Comparison of ENCODE assay signal across 18 cellular contexts in the genomic region with DNA sequence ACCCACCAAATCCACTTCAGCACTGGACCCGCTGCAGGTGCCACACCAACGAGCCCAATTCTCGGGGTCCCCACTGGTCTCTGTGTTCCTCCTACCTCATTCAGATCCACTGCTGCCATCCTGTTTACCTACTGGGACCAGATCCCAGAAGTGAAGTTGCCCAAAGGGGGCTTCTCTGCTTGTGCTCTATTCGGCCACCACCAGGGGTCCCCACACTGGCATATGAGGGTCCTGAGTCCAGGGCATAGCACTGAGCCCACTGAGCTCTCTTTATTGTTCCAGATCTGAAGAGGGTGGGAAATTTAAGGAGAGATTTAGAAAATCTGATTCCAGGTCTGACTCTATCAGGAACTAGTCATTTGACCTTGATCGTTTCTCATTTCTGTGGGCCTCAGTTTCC. TPM values are rescaled to one million over a fixed set of nuclear protein-coding genes. Genes with fewer than 3 reads are reported as not detected.
A peak's percentile ranks its signal among the peaks of the same experiment; 100 is the strongest.
DNase-seq lines count a peak whose midpoint lies in the region; ATAC-seq, FAIRE-seq and TF ChIP-seq lines count a peak whose summit lies in the region.
"Had no signal": no experiment of that assay in that cellular context is flagged by ENCODE, and none has a peak within 500 bp of the region (broad histone marks: within the 10 kb centered on the region; RNA-seq: fewer than 3 reads in every experiment).

No MANE protein-coding gene starts in this region.

- H3K27ac ChIP-seq in GM23338 (ENCODE audit: low read depth) = no peak overlapping the region
- H3K27ac ChIP-seq: RWPE1, VCaP had no signal

- peaks cover 5% of the 10 kb centered on the region for H3K4me1 Mint-ChIP-seq in GM23338

- H3K36me3 Mint-ChIP-seq in GM23338 (ENCODE audit: low read depth) = no peaks in the 10 kb centered on the region; the same call in 2 of the 3 replicates

- H3K27ac Mint-ChIP-seq in GM23338 = no peak overlapping the region
- H3K27ac Mint-ChIP-seq: activated T-cell treated with anti-CD3 and anti-CD28 coated beads, Interleukin-2, amount 50 U/mL, for 72 hours; CD4-positive, alpha-beta T cell had no signal

- H2AFZ ChIP-seq in GM23338 = peak overlapping the region; percentile 86

- no peak overlapping the region for H3K9ac ChIP-seq in adipocyte (ENCODE audit: low read length)

- peak; percentile 93 for ATAC-seq in GM23338
- ATAC-seq: activated T-cell treated with anti-CD3 and anti-CD28 coated beads, Interleukin-2, amount 50 U/mL, for 72 hours; left cardiac atrium had no signal

- H3K4me1 ChIP-seq in GM23338 (ENCODE audit: insufficient read depth) (no peaks in the 10 kb centered on the region), adipocyte (ENCODE audit: control insufficient read depth, insufficient read depth, low read length) (peaks cover 12% of the 10 kb centered on the region)

- H3K4me3 ChIP-seq in AG09309 (ENCODE audit: control insufficient read depth, low read depth, low read length) (no peak overlapping the region), GM23338 (no peak overlapping the region), adipocyte (ENCODE audit: low read length) (no peak overlapping the region)

- H3K4me2 ChIP-seq in GM23338 = no peak overlapping the region

- H3K9me3 ChIP-seq in adipocyte (ENCODE audit: control insufficient read depth, low read length) = no peaks in the 10 kb centered on the region

- no peaks in the 10 kb centered on the region for H3K9me2 ChIP-seq in GM23338 (ENCODE audit: insufficient read depth)

- no peak overlapping the region for H3K4me3 Mint-ChIP-seq in GM23338
- H3K4me3 Mint-ChIP-seq: activated T-cell treated with anti-CD3 and anti-CD28 coated beads, Interleukin-2, amount 50 U/mL, for 72 hours; CD4-positive, alpha-beta T cell had no signal

- H3K9me3 Mint-ChIP-seq in GM23338 = no peaks in the 10 kb centered on the region; the same call in 1 of the 3 replicates
- H3K9me3 Mint-ChIP-seq: activated T-cell treated with anti-CD3 and anti-CD28 coated beads, Interleukin-2, amount 50 U/mL, for 72 hours; CD4-positive, alpha-beta T cell had no signal

- H3K27me3 Mint-ChIP-seq in GM23338 (ENCODE audit: insufficient read depth, low read depth, poor library complexity) = peaks cover 8% of the 10 kb centered on the region
- H3K27me3 Mint-ChIP-seq: CD4-positive, alpha-beta T cell had no signal

- FAIRE-seq in H54 (lab: Jason Lieb, UNC) = no peak
- FAIRE-seq: GM12892 had no signal

- DNase-seq in AG09309 (ENCODE audit: low read depth) (no peak), GM23338 (ENCODE audit: low spot score) (peak; percentile 82), adipocyte (ENCODE audit: low read depth) (peak; percentile 8), iPS-NIHi7 (ENCODE audit: extremely low spot score) (peak; percentile 75), NOMO-1 treated with DMSO at 0.1 percent for 48 hours (lab: John Stamatoyannopoulos, UW; ENCODE audit: unreplicated experiment) (no peak), nucleus accumbens (lab: John Stamatoyannopoulos, UW) (no peak), H54 (ENCODE audit: insufficient read length, low spot score) (no peak), cortex of kidney (lab: John Stamatoyannopoulos, UW) (no peak)
- DNase-seq: CD4-positive, alpha-beta T cell; left cardiac atrium; NCI-H2171 treated with DMSO at 0.1 percent for 48 hours; stimulated activated CD4-positive, alpha-beta T cell treated with anti-CD3 and anti-CD28 coated beads, Interleukin-15, amount 100 ng/mL, for 24 hours had no signal

- no peaks in the 10 kb centered on the region for H3K79me2 ChIP-seq in GM23338 (replicated peaks; ENCODE audit: insufficient read depth)

- 0 out of 2 replicates have a peak, but pooled peaks cover 1% of the 10 kb centered on the region for H3K27me3 ChIP-seq in GM23338 (ENCODE audit: insufficient read depth)
- peaks cover 4% of the 10 kb centered on the region for H3K27me3 ChIP-seq in adipocyte (replicated peaks; ENCODE audit: control insufficient read depth, insufficient read depth, low read length)

- no peak for TF ChIP-seq POLR2A in H54 (IDR thresholded peaks at IDR 0.05; ENCODE audit: low read depth, low read length)

- H3K36me3 ChIP-seq in GM23338 (ENCODE audit: insufficient read depth) = no peaks in the 10 kb centered on the region
- no peaks in the 10 kb centered on the region for H3K36me3 ChIP-seq in adipocyte (ENCODE audit: control insufficient read depth, insufficient read depth, low read length, severe bottlenecking)

- TF ChIP-seq CTCF in AG09309 (IDR thresholded peaks at IDR 0.05; ENCODE audit: control insufficient read depth, insufficient read depth, low read depth, low read length, missing control alignments) (peak; percentile 19), GM23338 (conservative IDR thresholded peaks at IDR 0.05; ENCODE audit: low read depth in 2 of 2) (peak; percentile 73 to 90)

- no peaks in the 10 kb centered on the region for H4K20me1 ChIP-seq in GM23338 (replicated peaks; ENCODE audit: insufficient read depth)

- H3F3A ChIP-seq in GM23338 (replicated peaks; ENCODE audit: low read depth) = no peaks in the 10 kb centered on the region

TF ChIP-seq in GM23338, 12 proteins besides CTCF, POLR2A, EP300 and RAD21:
- TF ChIP-seq, protein P1, sequence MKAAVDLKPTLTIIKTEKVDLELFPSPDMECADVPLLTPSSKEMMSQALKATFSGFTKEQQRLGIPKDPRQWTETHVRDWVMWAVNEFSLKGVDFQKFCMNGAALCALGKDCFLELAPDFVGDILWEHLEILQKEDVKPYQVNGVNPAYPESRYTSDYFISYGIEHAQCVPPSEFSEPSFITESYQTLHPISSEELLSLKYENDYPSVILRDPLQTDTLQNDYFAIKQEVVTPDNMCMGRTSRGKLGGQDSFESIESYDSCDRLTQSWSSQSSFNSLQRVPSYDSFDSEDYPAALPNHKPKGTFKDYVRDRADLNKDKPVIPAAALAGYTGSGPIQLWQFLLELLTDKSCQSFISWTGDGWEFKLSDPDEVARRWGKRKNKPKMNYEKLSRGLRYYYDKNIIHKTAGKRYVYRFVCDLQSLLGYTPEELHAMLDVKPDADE (IDR thresholded peaks at IDR 0.05) = no peak
- TF ChIP-seq REST (IDR thresholded peaks at IDR 0.05; ENCODE audit: unreplicated experiment) (no peak), EZH2 (IDR thresholded peaks at IDR 0.05; ENCODE audit: low read depth, unreplicated experiment) (no peak), ZNF114 (CRISPR knock-in tag; IDR thresholded peaks at IDR 0.05) (no peak), CREB1 (CRISPR knock-in tag; IDR thresholded peaks at IDR 0.05; ENCODE audit: low read depth) (no peak), NANOG (IDR thresholded peaks at IDR 0.05; ENCODE audit: borderline replicate concordance) (no peak)
TF ChIP-seq in GM23338: peak in this region for 0.

RNA-seq across cellular contexts. Expression of gene GPR45, which starts 2.4 kb away (rescaled TPM):
- 0.21 and 0.23 TPM in 2 replicates for total RNA-seq in GM23338 (2014; rRNA removed; shearing (Covaris generic))
- polyA plus RNA-seq in GM23338 (2016; fragmentation: Nextera tagmentation; extraction: Ambion mirVana) = 0.26 TPM in 1 of 2 replicates, not detected in the other
- total RNA-seq: activated T-cell treated with anti-CD3 and anti-CD28 coated beads, Interleukin-2, amount 50 U/mL, for 72 hours; CD4-positive, alpha-beta T cell; left cardiac atrium; LHCN-M2 had no signal
- polyA plus RNA-seq: esophagus had no signal

Comparison
In these comparisons a context has a peak if more than half of its experiments do, and no peak if none do; other contexts are left out.
1. DNase-seq: peak in GM23338 (single experiment), adipocyte (single experiment) and iPS-NIHi7 (single experiment); none in AG09309 (single experiment), NOMO-1 treated with DMSO at 0.1 percent for 48 hours (single experiment), nucleus accumbens (0 of 56), H54 (single experiment) and cortex of kidney (single experiment).